ENCODE assay signal across 1 cellular context in genomic region chr3:115787818-115788217, GRCh38.
TF ChIP-seq lines count a peak whose summit lies in the region.

No MANE protein-coding gene starts in this region.

TF ChIP-seq in HCT116, 20 proteins besides CTCF, POLR2A, EP300 and RAD21:
- TF ChIP-seq EGR1 (IDR thresholded peaks at IDR 0.05; ENCODE audit: low read depth): no peak
- no peak for TF ChIP-seq ZBTB33 (IDR thresholded peaks at IDR 0.05; ENCODE audit: extremely low read depth, insufficient replicate concordance, low read length)
- no peak for TF ChIP-seq JUND (IDR thresholded peaks at IDR 0.05)
- no peak for TF ChIP-seq MAX (IDR thresholded peaks at IDR 0.05)
- TF ChIP-seq SRF (IDR thresholded peaks at IDR 0.05; ENCODE audit: low read depth): no peak
- no peak for TF ChIP-seq CBX3 (IDR thresholded peaks at IDR 0.05; ENCODE audit: low read depth)
- TF ChIP-seq ZFX (IDR thresholded peaks at IDR 0.05): no peak
- no peak for TF ChIP-seq YY1 (IDR thresholded peaks at IDR 0.05; ENCODE audit: extremely low read depth, insufficient replicate concordance, low read depth, low read length)
- TF ChIP-seq FOSL1 (IDR thresholded peaks at IDR 0.05; ENCODE audit: low read depth): no peak
- TF ChIP-seq ZNF274 (IDR thresholded peaks at IDR 0.05; ENCODE audit: low read depth, low read length): no peak
- TF ChIP-seq POLR2AphosphoS5 (IDR thresholded peaks at IDR 0.05; ENCODE audit: low read depth, low read length): no peak
- no peak for TF ChIP-seq CEBPB (IDR thresholded peaks at IDR 0.05; ENCODE audit: low read depth)
- no peak for TF ChIP-seq EZH2phosphoT487 (IDR thresholded peaks at IDR 0.05; ENCODE audit: borderline replicate concordance)
- no peak for TF ChIP-seq TCF7L2 (IDR thresholded peaks at IDR 0.05; ENCODE audit: borderline replicate concordance, extremely low read depth, insufficient read depth, insufficient read length)
- no peak for TF ChIP-seq SP1 (IDR thresholded peaks at IDR 0.05; ENCODE audit: low read depth)
- no peak for TF ChIP-seq SIN3A (IDR thresholded peaks at IDR 0.05; ENCODE audit: low read depth)
- TF ChIP-seq EZH2 (IDR thresholded peaks at IDR 0.05): no peak
- TF ChIP-seq ATF3 (IDR thresholded peaks at IDR 0.05): no peak
- TF ChIP-seq REST (IDR thresholded peaks at IDR 0.05; ENCODE audit: low read depth): no peak
- no peak for TF ChIP-seq ELF1 (IDR thresholded peaks at IDR 0.05; ENCODE audit: borderline replicate concordance, low read depth)
